Comparison of ENCODE assay signal across 16 cellular contexts in genomic region chr11:104529916-104530315, GRCh38.
"Had no signal": no experiment of that assay in that cellular context is flagged by ENCODE, and none has a peak within 500 bp of the region (broad histone marks: within the 10 kb centered on the region; RNA-seq: fewer than 3 reads in every experiment).

No MANE protein-coding gene starts in this region.

- H3K4me3 ChIP-seq: left ventricle myocardium inferior, skin epidermis, tibial artery had no signal

- H3K27ac ChIP-seq: left ventricle myocardium inferior, skin epidermis, tibial artery had no signal

- DNase-seq: activated CD4-positive, alpha-beta T cell treated with anti-CD3 and anti-CD28 coated beads for 4 hours; activated CD4-positive, alpha-beta T cell treated with anti-CD3 and anti-CD28 coated beads, Interleukin-2, amount 50 U/mL, for 48 hours; activated CD4-positive, CD25-positive, alpha-beta regulatory T cell; activated naive CD4-positive, alpha-beta T cell treated with Interleukin-2 at 50 U/mL for 16 hours; activated naive CD8-positive, alpha-beta T cell treated with anti-CD3 and anti-CD28 coated beads for 36 hours; activated T-cell treated with anti-CD3 and anti-CD28 coated beads, Interleukin-2, amount 50 U/mL, for 48 hours; amniotic stem cell; effector CD4-positive, alpha-beta T cell; erythroblast; hippocampal formation; left ventricle myocardium inferior; naive thymus-derived CD8-positive, alpha-beta T cell; stimulated activated CD4-positive, alpha-beta T cell treated with anti-CD3 and anti-CD28 coated beads, Interleukin-1b, Interleukin-23, amount 100 ng/mL, for 48 hours; T-helper 17 cell; tibial artery had no signal

- ATAC-seq: naive thymus-derived CD8-positive, alpha-beta T cell; T-helper 17 cell had no signal
